Comparison of ENCODE assay signal across 17 cellular contexts in the genomic region with DNA sequence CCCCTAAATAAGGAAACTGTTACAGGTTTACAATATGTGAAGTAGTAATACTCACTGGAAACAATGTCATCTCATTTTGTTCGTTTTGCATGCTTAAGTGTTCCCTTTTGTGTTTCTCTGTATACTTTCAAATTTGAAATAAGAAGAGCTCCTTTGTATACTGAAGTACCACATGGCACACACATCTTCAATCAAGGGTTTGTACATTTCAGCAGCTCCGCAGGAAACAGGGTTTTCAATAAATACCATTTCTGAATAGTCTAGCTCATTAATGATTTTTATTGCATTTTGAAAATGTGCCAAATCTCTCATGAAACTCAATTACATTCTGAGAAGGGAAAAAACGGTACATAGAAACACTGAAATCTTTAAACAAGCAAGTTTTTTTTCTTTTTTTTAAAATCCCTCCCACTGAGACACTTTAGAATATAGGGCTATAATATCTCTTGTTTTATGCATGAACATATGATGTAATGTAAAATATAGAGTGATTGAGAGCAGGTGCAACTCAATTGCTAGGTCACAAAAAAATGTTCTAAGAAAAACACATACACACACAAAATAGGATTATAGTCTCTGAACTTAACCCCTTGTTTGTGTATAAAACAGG.
"Had no signal": no experiment of that assay in that cellular context is flagged by ENCODE, and none has a peak within 500 bp of the region (broad histone marks: within the 10 kb centered on the region; RNA-seq: fewer than 3 reads in every experiment).

No MANE protein-coding gene starts in this region.

- H3K36me3 ChIP-seq: gastroesophageal sphincter, heart right ventricle, left lung, right atrium auricular region, thyroid gland had no signal

- H3K4me3 Mint-ChIP-seq: activated naive CD4-positive, alpha-beta T cell treated with anti-CD3 and anti-CD28 coated beads, Interleukin-2, amount 10 ng/mL, durations not matched to agents 7 days and 5 days; activated T-cell treated with anti-CD3 and anti-CD28 coated beads, Interleukin-2, amount 50 U/mL, for 4 hours; central memory CD8-positive, alpha-beta T cell had no signal

- H3K27me3 Mint-ChIP-seq: activated naive CD4-positive, alpha-beta T cell treated with anti-CD3 and anti-CD28 coated beads, Interleukin-2, amount 10 ng/mL, durations not matched to agents 7 days and 5 days; central memory CD8-positive, alpha-beta T cell had no signal

- H3K4me1 Mint-ChIP-seq: activated naive CD4-positive, alpha-beta T cell treated with anti-CD3 and anti-CD28 coated beads, Interleukin-2, amount 10 ng/mL, durations not matched to agents 7 days and 5 days; central memory CD8-positive, alpha-beta T cell had no signal

- H3K9me3 ChIP-seq: gastroesophageal sphincter, right atrium auricular region, thyroid gland had no signal

- H3K4me1 ChIP-seq: gastroesophageal sphincter, heart right ventricle, left lung, right atrium auricular region, thyroid gland had no signal

- H3K36me3 Mint-ChIP-seq: activated naive CD4-positive, alpha-beta T cell treated with anti-CD3 and anti-CD28 coated beads, Interleukin-2, amount 10 ng/mL, durations not matched to agents 7 days and 5 days had no signal

- H3K27ac Mint-ChIP-seq: activated naive CD4-positive, alpha-beta T cell treated with anti-CD3 and anti-CD28 coated beads, Interleukin-2, amount 10 ng/mL, durations not matched to agents 7 days and 5 days had no signal

- DNase-seq: activated CD4-positive, alpha-beta T cell treated with anti-CD3 and anti-CD28 coated beads, Interleukin-2, amount 50 U/mL, for 1 hour; activated CD4-positive, CD25-positive, alpha-beta regulatory T cell treated with anti-CD3 and anti-CD28 coated beads, Interleukin-2, amount 50 U/mL, for 72 hours; activated CD8-positive, alpha-beta memory T cell treated with anti-CD3 and anti-CD28 coated beads, Interleukin-2, amount 50 U/mL, for 4 hours; activated naive CD4-positive, alpha-beta T cell treated with anti-CD3 and anti-CD28 coated beads, Interleukin-2, amount 10 ng/mL, durations not matched to agents 7 days and 5 days; activated T-cell treated with anti-CD3 and anti-CD28 coated beads, Interleukin-2, amount 50 U/mL, for 4 hours; aorta; cortex of kidney; heart right ventricle; left lung; mammary epithelial cell; stimulated activated CD4-positive, alpha-beta T cell treated with anti-CD3 and anti-CD28 coated beads, Interleukin-2, amount 100 ng/mL, for 24 hours; stimulated activated naive CD4-positive, alpha-beta T cell treated with Interleukin-2 at 50 U/mL for 16 hours; thyroid gland had no signal

- H3K27ac ChIP-seq: gastroesophageal sphincter, heart right ventricle, left lung, right atrium auricular region, thyroid gland, VCaP had no signal

- H3K4me3 ChIP-seq: gastroesophageal sphincter, heart right ventricle, left lung, right atrium auricular region, thyroid gland had no signal

- H3K27me3 ChIP-seq: gastroesophageal sphincter, heart right ventricle, left lung, right atrium auricular region, thyroid gland had no signal
